2 cellular contexts compared by ENCODE assay signal in genomic region chr7:27213904-27214586, GRCh38.
TF ChIP-seq lines count a peak whose summit lies in the region.

No MANE protein-coding gene starts in this region.

TF ChIP-seq in SK-N-SH treated with all-trans-retinoic acid at 6 μM for 48 hours, 23 proteins besides CTCF, POLR2A, EP300 and RAD21 (continued from another document):
- TF ChIP-seq, protein P1, sequence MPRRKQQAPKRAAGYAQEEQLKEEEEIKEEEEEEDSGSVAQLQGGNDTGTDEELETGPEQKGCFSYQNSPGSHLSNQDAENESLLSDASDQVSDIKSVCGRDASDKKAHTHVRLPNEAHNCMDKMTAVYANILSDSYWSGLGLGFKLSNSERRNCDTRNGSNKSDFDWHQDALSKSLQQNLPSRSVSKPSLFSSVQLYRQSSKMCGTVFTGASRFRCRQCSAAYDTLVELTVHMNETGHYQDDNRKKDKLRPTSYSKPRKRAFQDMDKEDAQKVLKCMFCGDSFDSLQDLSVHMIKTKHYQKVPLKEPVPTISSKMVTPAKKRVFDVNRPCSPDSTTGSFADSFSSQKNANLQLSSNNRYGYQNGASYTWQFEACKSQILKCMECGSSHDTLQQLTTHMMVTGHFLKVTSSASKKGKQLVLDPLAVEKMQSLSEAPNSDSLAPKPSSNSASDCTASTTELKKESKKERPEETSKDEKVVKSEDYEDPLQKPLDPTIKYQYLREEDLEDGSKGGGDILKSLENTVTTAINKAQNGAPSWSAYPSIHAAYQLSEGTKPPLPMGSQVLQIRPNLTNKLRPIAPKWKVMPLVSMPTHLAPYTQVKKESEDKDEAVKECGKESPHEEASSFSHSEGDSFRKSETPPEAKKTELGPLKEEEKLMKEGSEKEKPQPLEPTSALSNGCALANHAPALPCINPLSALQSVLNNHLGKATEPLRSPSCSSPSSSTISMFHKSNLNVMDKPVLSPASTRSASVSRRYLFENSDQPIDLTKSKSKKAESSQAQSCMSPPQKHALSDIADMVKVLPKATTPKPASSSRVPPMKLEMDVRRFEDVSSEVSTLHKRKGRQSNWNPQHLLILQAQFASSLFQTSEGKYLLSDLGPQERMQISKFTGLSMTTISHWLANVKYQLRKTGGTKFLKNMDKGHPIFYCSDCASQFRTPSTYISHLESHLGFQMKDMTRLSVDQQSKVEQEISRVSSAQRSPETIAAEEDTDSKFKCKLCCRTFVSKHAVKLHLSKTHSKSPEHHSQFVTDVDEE (CRISPR knock-in tag; IDR thresholded peaks at IDR 0.05), result no peak
- no peak for TF ChIP-seq TOX (CRISPR knock-in tag; IDR thresholded peaks at IDR 0.05; ENCODE audit: borderline replicate concordance)
- no peak for TF ChIP-seq GLIS3 (CRISPR knock-in tag; IDR thresholded peaks at IDR 0.05)
- no peak for TF ChIP-seq SNAI2 (CRISPR knock-in tag; IDR thresholded peaks at IDR 0.05)
- no peak for TF ChIP-seq ESRRG (CRISPR knock-in tag; IDR thresholded peaks at IDR 0.05)
- no peak for TF ChIP-seq ZNF8 (CRISPR knock-in tag; IDR thresholded peaks at IDR 0.05)
- TF ChIP-seq ZC3H10 (CRISPR knock-in tag; IDR thresholded peaks at IDR 0.05), result no peak
- no peak for TF ChIP-seq BACH2 (CRISPR knock-in tag; IDR thresholded peaks at IDR 0.05; ENCODE audit: borderline replicate concordance)
- TF ChIP-seq RARB (CRISPR knock-in tag; IDR thresholded peaks at IDR 0.05), result no peak
- no peak for TF ChIP-seq ZFP3 (CRISPR knock-in tag; IDR thresholded peaks at IDR 0.05)
- no peak for TF ChIP-seq POU6F1 (CRISPR knock-in tag; IDR thresholded peaks at IDR 0.05; ENCODE audit: borderline replicate concordance, low read depth)
- no peak for TF ChIP-seq OSR1 (CRISPR knock-in tag; IDR thresholded peaks at IDR 0.05)

TF ChIP-seq in WTC11, 78 proteins besides CTCF, POLR2A, EP300 and RAD21 (continued from another document):
- TF ChIP-seq, protein P2, sequence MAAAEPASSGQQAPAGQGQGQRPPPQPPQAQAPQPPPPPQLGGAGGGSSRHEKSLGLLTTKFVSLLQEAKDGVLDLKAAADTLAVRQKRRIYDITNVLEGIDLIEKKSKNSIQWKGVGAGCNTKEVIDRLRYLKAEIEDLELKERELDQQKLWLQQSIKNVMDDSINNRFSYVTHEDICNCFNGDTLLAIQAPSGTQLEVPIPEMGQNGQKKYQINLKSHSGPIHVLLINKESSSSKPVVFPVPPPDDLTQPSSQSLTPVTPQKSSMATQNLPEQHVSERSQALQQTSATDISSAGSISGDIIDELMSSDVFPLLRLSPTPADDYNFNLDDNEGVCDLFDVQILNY (CRISPR knock-in tag; IDR thresholded peaks at IDR 0.05), result no peak
- TF ChIP-seq ZNF423 (CRISPR knock-in tag; IDR thresholded peaks at IDR 0.05) (peak; percentile 15; the same call in 1 of the 2 replicates), MXD4 (CRISPR knock-in tag; IDR thresholded peaks at IDR 0.05; ENCODE audit: borderline replicate concordance) (no peak), ATF3 (CRISPR knock-in tag; conservative IDR thresholded peaks at IDR 0.05) (no peak), ZNF121 (CRISPR knock-in tag; IDR thresholded peaks at IDR 0.05) (no peak), CREM (CRISPR knock-in tag; IDR thresholded peaks at IDR 0.05) (no peak)
